In genomic region chr4:87103691-87104187, GRCh38 we compare ENCODE assay signal across 9 cellular contexts.
DNase-seq lines count a peak whose midpoint lies in the region; ATAC-seq and TF ChIP-seq lines count a peak whose summit lies in the region.
"Had no signal": no experiment of that assay in that cellular context is flagged by ENCODE, and none has a peak within 500 bp of the region (broad histone marks: within the 10 kb centered on the region; RNA-seq: fewer than 3 reads in every experiment).

No MANE protein-coding gene starts in this region.

- no peaks in the 10 kb centered on the region for H3K9me3 Mint-ChIP-seq in CD4-positive, alpha-beta T cell
- H3K9me3 Mint-ChIP-seq in endodermal cell = no peaks in the 10 kb centered on the region
- no peaks in the 10 kb centered on the region for H3K9me3 Mint-ChIP-seq in osteocyte (ENCODE audit: unreplicated experiment)

- POLR2A ChIA-PET in CD4-positive, alpha-beta T cell (lab: Charles Lee) = interaction anchor here (1.1 to 4.5 kb wide), 6 partner anchors 11 to 1490 kb away, joined by 4 to 31 read pairs (median 4); partner anchors contain the start of gene AFF1

- H3K4me3 ChIP-seq in Peyer's patch (no peak overlapping the region), endodermal cell (ENCODE audit: low read length) (no peak overlapping the region)

- H3K4me1 ChIP-seq in Peyer's patch (peaks cover 0 to 30% (median 0%) of the 10 kb centered on the region in 4 donors), endodermal cell (ENCODE audit: control insufficient read depth, insufficient read depth, low read length) (no peaks in the 10 kb centered on the region)

- peak overlapping the region; percentile 78 for H3K4me3 Mint-ChIP-seq in CD4-positive, alpha-beta T cell
- H3K4me3 Mint-ChIP-seq in endodermal cell (no peak overlapping the region), osteocyte (ENCODE audit: unreplicated experiment) (peak overlapping the region; percentile 8)

- ATAC-seq in CD4-positive, alpha-beta T cell (ENCODE audit: poor library complexity) = peak; percentile 77
- no peak for ATAC-seq in HG02973 (IDR thresholded peaks at IDR 0.05; ENCODE audit: unreplicated experiment)
- ATAC-seq: Panc1 had no signal

- DNase-seq in CD4-positive, alpha-beta T cell = peak in 1 of 10 experiments; percentile 8
- DNase-seq in Peyer's patch (no peak), endodermal cell (no peak), osteocyte (ENCODE audit: extremely low spot score, unreplicated experiment) (no peak), NOMO-1 (lab: John Stamatoyannopoulos, UW; ENCODE audit: unreplicated experiment in 2 of 2) (no peak), NCI-H446 treated with DMSO at 0.1 percent for 48 hours (lab: John Stamatoyannopoulos, UW) (no peak), HuH-7 (ENCODE audit: low spot score) (no peak)

- H3K27ac Mint-ChIP-seq in CD4-positive, alpha-beta T cell = peak overlapping the region; percentile 93
- peak overlapping the region; percentile 68 for H3K27ac Mint-ChIP-seq in endodermal cell
- H3K27ac Mint-ChIP-seq in osteocyte (ENCODE audit: unreplicated experiment) = peak overlapping the region; percentile 91

- no peak for TF ChIP-seq CTCF in CD4-positive, alpha-beta T cell (IDR thresholded peaks at IDR 0.05)
- TF ChIP-seq CTCF in Peyer's patch (IDR thresholded peaks at IDR 0.05) = no peak
- no peak for TF ChIP-seq CTCF in endodermal cell (conservative IDR thresholded peaks at IDR 0.05)
- TF ChIP-seq CTCF in osteocyte (IDR thresholded peaks at IDR 0.05) = no peak

- H3K27ac ChIP-seq in CD4-positive, alpha-beta T cell (ENCODE audit: low read depth, low read length) = peak overlapping the region; percentile 78
- H3K27ac ChIP-seq in Peyer's patch = peak overlapping the region in 3 of 4 donors; percentile 31 to 52 (median 42)
- H3K27ac ChIP-seq in endodermal cell (ENCODE audit: low read depth, low read length) = no peak overlapping the region

- no peaks in the 10 kb centered on the region for H3K27me3 ChIP-seq in CD4-positive, alpha-beta T cell (ENCODE audit: control insufficient read depth, insufficient read depth, low read length)
- H3K27me3 ChIP-seq in Peyer's patch = no peaks in the 10 kb centered on the region
- H3K27me3 ChIP-seq in endodermal cell (ENCODE audit: control insufficient read depth, insufficient read depth, low read length, poor library complexity, severe bottlenecking) = no peaks in the 10 kb centered on the region

- TF ChIP-seq POLR2A in Peyer's patch (IDR thresholded peaks at IDR 0.05) = no peak

- H3K36me3 Mint-ChIP-seq in CD4-positive, alpha-beta T cell (ENCODE audit: low read depth) = peaks cover 50% of the 10 kb centered on the region
- H3K36me3 Mint-ChIP-seq in endodermal cell (ENCODE audit: low read depth) (peaks cover 45% of the 10 kb centered on the region), osteocyte (ENCODE audit: unreplicated experiment) (peaks cover 15% of the 10 kb centered on the region)

- intact Hi-C loops in CD4-positive, alpha-beta T cell (cut with DNase I, micrococcal nuclease) = loop anchor here in 1 of 2 experiments (1.0 to 5.0 kb wide), 4 partner anchors 98 to 1179 kb away; partner anchors contain the start of genes AFF1 and PPM1K

- H3K9me3 ChIP-seq in CD4-positive, alpha-beta T cell (ENCODE audit: control insufficient read depth, low read length) = no peaks in the 10 kb centered on the region
- H3K9me3 ChIP-seq in Peyer's patch (no peaks in the 10 kb centered on the region), endodermal cell (ENCODE audit: control insufficient read depth, low read length) (no peaks in the 10 kb centered on the region)

- no peaks in the 10 kb centered on the region for H3K27me3 Mint-ChIP-seq in CD4-positive, alpha-beta T cell
- H3K27me3 Mint-ChIP-seq in endodermal cell (ENCODE audit: insufficient read depth) (no peaks in the 10 kb centered on the region), osteocyte (ENCODE audit: unreplicated experiment) (no peaks in the 10 kb centered on the region)

- H3K4me1 Mint-ChIP-seq in CD4-positive, alpha-beta T cell (ENCODE audit: low read depth) = peaks cover 67% of the 10 kb centered on the region
- peaks cover 20% of the 10 kb centered on the region for H3K4me1 Mint-ChIP-seq in endodermal cell
- peaks cover 52% of the 10 kb centered on the region for H3K4me1 Mint-ChIP-seq in osteocyte (ENCODE audit: unreplicated experiment)

- 69 to 83% methylated on average over 1 to 2 of the region's 2 CpGs for WGBS in endodermal cell (ENCODE audit: insufficient coverage in 1 of 2, insufficient read length in 1 of 2), 2 experiments

- H3K9ac ChIP-seq in endodermal cell (ENCODE audit: extremely low read depth, low read length, poor library complexity, severe bottlenecking) = no peak overlapping the region

- peaks cover 0 to 13% (median 0%) of the 10 kb centered on the region in 3 donors for H3K36me3 ChIP-seq in Peyer's patch
- H3K36me3 ChIP-seq in endodermal cell (ENCODE audit: control insufficient read depth, insufficient read depth, low read length) = peaks cover 71% of the 10 kb centered on the region

- CTCF ChIA-PET in CD4-positive, alpha-beta T cell (lab: Charles Lee) = interaction anchor here (1.7 to 2.9 kb wide), 3 partner anchors 10 to 181 kb away, joined by 5 to 15 read pairs (median 10); no protein-coding TSS in a partner anchor
